Comparison of ENCODE assay signal across 1 cellular context in genomic region chr6:26124550-26125014, GRCh38.
TF ChIP-seq lines count a peak whose summit lies in the region.

No MANE protein-coding gene starts in this region.

TF ChIP-seq in K562, 482 proteins besides CTCF, POLR2A, EP300 and RAD21 (continued from another document and continues in another):
- TF ChIP-seq TRIM25 (IDR thresholded peaks at IDR 0.05; ENCODE audit: borderline replicate concordance) (no peak), SNRNP70 (optimal IDR thresholded peaks at IDR 0.05; ENCODE audit: low read depth, low read length) (peak; percentile 54), PML (IDR thresholded peaks at IDR 0.05; ENCODE audit: low read length) (no peak), POU5F1 (IDR thresholded peaks at IDR 0.05; ENCODE audit: borderline replicate concordance, low read depth, low read length, partially characterized antibody) (no peak), ZBTB49 (CRISPR knock-in tag; IDR thresholded peaks at IDR 0.05; ENCODE audit: borderline replicate concordance) (peak; percentile 72; the same call in 1 of the 2 replicates), KLF10 (CRISPR knock-in tag; IDR thresholded peaks at IDR 0.05) (0 out of 2 replicates have a peak, but pooled peaks have one; percentile 9), ELK1 (CRISPR knock-in tag; IDR thresholded peaks at IDR 0.05) (no peak), ARID3B (CRISPR knock-in tag; IDR thresholded peaks at IDR 0.05; ENCODE audit: borderline replicate concordance) (0 out of 2 replicates have a peak, but pooled peaks have one; percentile 34), ZNF589 (CRISPR knock-in tag; IDR thresholded peaks at IDR 0.05; ENCODE audit: low read depth) (0 out of 2 replicates have a peak, but pooled peaks have one; percentile 24), SAP30 (IDR thresholded peaks at IDR 0.05; ENCODE audit: borderline replicate concordance, insufficient read depth, low read depth, low read length, poor library complexity, severe bottlenecking) (peak; percentile 72), TOE1 (IDR thresholded peaks at IDR 0.05; ENCODE audit: borderline replicate concordance) (no peak), TOE1 (CRISPR knock-in tag; IDR thresholded peaks at IDR 0.05; ENCODE audit: borderline replicate concordance, low read depth) (peak; percentile 8; the same call in 1 of the 2 replicates), POLR3A (IDR thresholded peaks at IDR 0.05; ENCODE audit: borderline replicate concordance, extremely low read depth, insufficient read depth, insufficient read length) (no peak), ZFP91 (CRISPR knock-in tag; IDR thresholded peaks at IDR 0.05) (no peak), HMGXB4 (CRISPR knock-in tag; IDR thresholded peaks at IDR 0.05) (no peak), ESRRA (IDR thresholded peaks at IDR 0.05; ENCODE audit: borderline replicate concordance, low read depth) (0 out of 2 replicates have a peak, but pooled peaks have one; percentile 38), ZNF347 (CRISPR knock-in tag; IDR thresholded peaks at IDR 0.05; ENCODE audit: low read depth) (peak; percentile 32; the same call in 1 of the 2 replicates), ZNF311 (CRISPR knock-in tag; IDR thresholded peaks at IDR 0.05) (no peak), SIN3A (IDR thresholded peaks at IDR 0.05; ENCODE audit: borderline replicate concordance in 2 of 2, control insufficient read depth in 1 of 2, low read depth in 2 of 2, low read length in 2 of 2) (peak in 1 of 2 experiments; percentile 81; a peak in 3 of 4 replicates)
- TF ChIP-seq, protein P1, sequence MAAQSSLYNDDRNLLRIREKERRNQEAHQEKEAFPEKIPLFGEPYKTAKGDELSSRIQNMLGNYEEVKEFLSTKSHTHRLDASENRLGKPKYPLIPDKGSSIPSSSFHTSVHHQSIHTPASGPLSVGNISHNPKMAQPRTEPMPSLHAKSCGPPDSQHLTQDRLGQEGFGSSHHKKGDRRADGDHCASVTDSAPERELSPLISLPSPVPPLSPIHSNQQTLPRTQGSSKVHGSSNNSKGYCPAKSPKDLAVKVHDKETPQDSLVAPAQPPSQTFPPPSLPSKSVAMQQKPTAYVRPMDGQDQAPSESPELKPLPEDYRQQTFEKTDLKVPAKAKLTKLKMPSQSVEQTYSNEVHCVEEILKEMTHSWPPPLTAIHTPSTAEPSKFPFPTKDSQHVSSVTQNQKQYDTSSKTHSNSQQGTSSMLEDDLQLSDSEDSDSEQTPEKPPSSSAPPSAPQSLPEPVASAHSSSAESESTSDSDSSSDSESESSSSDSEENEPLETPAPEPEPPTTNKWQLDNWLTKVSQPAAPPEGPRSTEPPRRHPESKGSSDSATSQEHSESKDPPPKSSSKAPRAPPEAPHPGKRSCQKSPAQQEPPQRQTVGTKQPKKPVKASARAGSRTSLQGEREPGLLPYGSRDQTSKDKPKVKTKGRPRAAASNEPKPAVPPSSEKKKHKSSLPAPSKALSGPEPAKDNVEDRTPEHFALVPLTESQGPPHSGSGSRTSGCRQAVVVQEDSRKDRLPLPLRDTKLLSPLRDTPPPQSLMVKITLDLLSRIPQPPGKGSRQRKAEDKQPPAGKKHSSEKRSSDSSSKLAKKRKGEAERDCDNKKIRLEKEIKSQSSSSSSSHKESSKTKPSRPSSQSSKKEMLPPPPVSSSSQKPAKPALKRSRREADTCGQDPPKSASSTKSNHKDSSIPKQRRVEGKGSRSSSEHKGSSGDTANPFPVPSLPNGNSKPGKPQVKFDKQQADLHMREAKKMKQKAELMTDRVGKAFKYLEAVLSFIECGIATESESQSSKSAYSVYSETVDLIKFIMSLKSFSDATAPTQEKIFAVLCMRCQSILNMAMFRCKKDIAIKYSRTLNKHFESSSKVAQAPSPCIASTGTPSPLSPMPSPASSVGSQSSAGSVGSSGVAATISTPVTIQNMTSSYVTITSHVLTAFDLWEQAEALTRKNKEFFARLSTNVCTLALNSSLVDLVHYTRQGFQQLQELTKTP (IDR thresholded peaks at IDR 0.05; ENCODE audit: low read depth in 1 of 2, partially characterized antibody in 2 of 2) = peak in 1 of 2 experiments; percentile 11
- TF ChIP-seq, protein P2, sequence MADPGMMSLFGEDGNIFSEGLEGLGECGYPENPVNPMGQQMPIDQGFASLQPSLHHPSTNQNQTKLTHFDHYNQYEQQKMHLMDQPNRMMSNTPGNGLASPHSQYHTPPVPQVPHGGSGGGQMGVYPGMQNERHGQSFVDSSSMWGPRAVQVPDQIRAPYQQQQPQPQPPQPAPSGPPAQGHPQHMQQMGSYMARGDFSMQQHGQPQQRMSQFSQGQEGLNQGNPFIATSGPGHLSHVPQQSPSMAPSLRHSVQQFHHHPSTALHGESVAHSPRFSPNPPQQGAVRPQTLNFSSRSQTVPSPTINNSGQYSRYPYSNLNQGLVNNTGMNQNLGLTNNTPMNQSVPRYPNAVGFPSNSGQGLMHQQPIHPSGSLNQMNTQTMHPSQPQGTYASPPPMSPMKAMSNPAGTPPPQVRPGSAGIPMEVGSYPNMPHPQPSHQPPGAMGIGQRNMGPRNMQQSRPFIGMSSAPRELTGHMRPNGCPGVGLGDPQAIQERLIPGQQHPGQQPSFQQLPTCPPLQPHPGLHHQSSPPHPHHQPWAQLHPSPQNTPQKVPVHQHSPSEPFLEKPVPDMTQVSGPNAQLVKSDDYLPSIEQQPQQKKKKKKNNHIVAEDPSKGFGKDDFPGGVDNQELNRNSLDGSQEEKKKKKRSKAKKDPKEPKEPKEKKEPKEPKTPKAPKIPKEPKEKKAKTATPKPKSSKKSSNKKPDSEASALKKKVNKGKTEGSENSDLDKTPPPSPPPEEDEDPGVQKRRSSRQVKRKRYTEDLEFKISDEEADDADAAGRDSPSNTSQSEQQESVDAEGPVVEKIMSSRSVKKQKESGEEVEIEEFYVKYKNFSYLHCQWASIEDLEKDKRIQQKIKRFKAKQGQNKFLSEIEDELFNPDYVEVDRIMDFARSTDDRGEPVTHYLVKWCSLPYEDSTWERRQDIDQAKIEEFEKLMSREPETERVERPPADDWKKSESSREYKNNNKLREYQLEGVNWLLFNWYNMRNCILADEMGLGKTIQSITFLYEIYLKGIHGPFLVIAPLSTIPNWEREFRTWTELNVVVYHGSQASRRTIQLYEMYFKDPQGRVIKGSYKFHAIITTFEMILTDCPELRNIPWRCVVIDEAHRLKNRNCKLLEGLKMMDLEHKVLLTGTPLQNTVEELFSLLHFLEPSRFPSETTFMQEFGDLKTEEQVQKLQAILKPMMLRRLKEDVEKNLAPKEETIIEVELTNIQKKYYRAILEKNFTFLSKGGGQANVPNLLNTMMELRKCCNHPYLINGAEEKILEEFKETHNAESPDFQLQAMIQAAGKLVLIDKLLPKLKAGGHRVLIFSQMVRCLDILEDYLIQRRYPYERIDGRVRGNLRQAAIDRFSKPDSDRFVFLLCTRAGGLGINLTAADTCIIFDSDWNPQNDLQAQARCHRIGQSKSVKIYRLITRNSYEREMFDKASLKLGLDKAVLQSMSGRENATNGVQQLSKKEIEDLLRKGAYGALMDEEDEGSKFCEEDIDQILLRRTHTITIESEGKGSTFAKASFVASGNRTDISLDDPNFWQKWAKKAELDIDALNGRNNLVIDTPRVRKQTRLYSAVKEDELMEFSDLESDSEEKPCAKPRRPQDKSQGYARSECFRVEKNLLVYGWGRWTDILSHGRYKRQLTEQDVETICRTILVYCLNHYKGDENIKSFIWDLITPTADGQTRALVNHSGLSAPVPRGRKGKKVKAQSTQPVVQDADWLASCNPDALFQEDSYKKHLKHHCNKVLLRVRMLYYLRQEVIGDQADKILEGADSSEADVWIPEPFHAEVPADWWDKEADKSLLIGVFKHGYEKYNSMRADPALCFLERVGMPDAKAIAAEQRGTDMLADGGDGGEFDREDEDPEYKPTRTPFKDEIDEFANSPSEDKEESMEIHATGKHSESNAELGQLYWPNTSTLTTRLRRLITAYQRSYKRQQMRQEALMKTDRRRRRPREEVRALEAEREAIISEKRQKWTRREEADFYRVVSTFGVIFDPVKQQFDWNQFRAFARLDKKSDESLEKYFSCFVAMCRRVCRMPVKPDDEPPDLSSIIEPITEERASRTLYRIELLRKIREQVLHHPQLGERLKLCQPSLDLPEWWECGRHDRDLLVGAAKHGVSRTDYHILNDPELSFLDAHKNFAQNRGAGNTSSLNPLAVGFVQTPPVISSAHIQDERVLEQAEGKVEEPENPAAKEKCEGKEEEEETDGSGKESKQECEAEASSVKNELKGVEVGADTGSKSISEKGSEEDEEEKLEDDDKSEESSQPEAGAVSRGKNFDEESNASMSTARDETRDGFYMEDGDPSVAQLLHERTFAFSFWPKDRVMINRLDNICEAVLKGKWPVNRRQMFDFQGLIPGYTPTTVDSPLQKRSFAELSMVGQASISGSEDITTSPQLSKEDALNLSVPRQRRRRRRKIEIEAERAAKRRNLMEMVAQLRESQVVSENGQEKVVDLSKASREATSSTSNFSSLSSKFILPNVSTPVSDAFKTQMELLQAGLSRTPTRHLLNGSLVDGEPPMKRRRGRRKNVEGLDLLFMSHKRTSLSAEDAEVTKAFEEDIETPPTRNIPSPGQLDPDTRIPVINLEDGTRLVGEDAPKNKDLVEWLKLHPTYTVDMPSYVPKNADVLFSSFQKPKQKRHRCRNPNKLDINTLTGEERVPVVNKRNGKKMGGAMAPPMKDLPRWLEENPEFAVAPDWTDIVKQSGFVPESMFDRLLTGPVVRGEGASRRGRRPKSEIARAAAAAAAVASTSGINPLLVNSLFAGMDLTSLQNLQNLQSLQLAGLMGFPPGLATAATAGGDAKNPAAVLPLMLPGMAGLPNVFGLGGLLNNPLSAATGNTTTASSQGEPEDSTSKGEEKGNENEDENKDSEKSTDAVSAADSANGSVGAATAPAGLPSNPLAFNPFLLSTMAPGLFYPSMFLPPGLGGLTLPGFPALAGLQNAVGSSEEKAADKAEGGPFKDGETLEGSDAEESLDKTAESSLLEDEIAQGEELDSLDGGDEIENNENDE (IDR thresholded peaks at IDR 0.05; ENCODE audit: low read depth, low read length) = no peak
